In genomic region chr5:140157032-140157781, GRCh38 we compare ENCODE assay signal across 1 cellular context.
A peak's percentile ranks its signal among the peaks of the same experiment; 100 is the strongest.
TF ChIP-seq lines count a peak whose summit lies in the region.

No MANE protein-coding gene starts in this region.

TF ChIP-seq in HepG2, 621 proteins besides CTCF, POLR2A, EP300 and RAD21 (continued from another document and continues in another):
- TF ChIP-seq FOXO4 (CRISPR knock-in tag; conservative IDR thresholded peaks at IDR 0.05) (0 out of 2 replicates have a peak, but pooled peaks have one; percentile 69), ZFX (CRISPR knock-in tag; IDR thresholded peaks at IDR 0.05; ENCODE audit: low read depth) (peak; percentile 47), ZNF367 (CRISPR knock-in tag; IDR thresholded peaks at IDR 0.05; ENCODE audit: borderline replicate concordance) (no peak), STAG1 (CRISPR knock-in tag; IDR thresholded peaks at IDR 0.05) (peak; percentile 93), SRSF4 (IDR thresholded peaks at IDR 0.05; ENCODE audit: low read depth, low read length, poor library complexity, severe bottlenecking) (no peak), ZNF580 (CRISPR knock-in tag; IDR thresholded peaks at IDR 0.05; ENCODE audit: borderline replicate concordance, low read depth) (0 out of 2 replicates have a peak, but pooled peaks have one; percentile 46), SP4 (CRISPR knock-in tag; IDR thresholded peaks at IDR 0.05) (peak; percentile 63; the same call in 1 of the 2 replicates), ZNF556 (CRISPR knock-in tag; IDR thresholded peaks at IDR 0.05; ENCODE audit: borderline replicate concordance) (peak; percentile 35; the same call in 1 of the 2 replicates), ESRRA (CRISPR knock-in tag; IDR thresholded peaks at IDR 0.05; ENCODE audit: low read depth) (0 out of 2 replicates have a peak, but pooled peaks have one; percentile 14), ZNF24 (IDR thresholded peaks at IDR 0.05) (0 out of 2 replicates have a peak, but pooled peaks have one; percentile 32), ZNF772 (CRISPR knock-in tag; IDR thresholded peaks at IDR 0.05) (no peak), ZXDC (CRISPR knock-in tag; IDR thresholded peaks at IDR 0.05) (no peak), BORCS8-MEF2B (CRISPR knock-in tag; IDR thresholded peaks at IDR 0.05) (no peak), TFE3 (CRISPR knock-in tag; IDR thresholded peaks at IDR 0.05) (peak; percentile 57; the same call in 1 of the 2 replicates), POGZ (CRISPR knock-in tag; IDR thresholded peaks at IDR 0.05) (no peak), ETV6 (CRISPR knock-in tag; conservative IDR thresholded peaks at IDR 0.05) (no peak), ZNF121 (CRISPR knock-in tag; IDR thresholded peaks at IDR 0.05) (no peak), ZBTB40 (IDR thresholded peaks at IDR 0.05) (no peak), ZBTB40 (CRISPR knock-in tag; IDR thresholded peaks at IDR 0.05) (no peak), ATF7-NPFF (CRISPR knock-in tag; IDR thresholded peaks at IDR 0.05; ENCODE audit: low read depth) (0 out of 2 replicates have a peak, but pooled peaks have one; percentile 28), ASH2L (IDR thresholded peaks at IDR 0.05; ENCODE audit: insufficient read length, low read depth, low read length) (peak; percentile 21), NR2C2 (CRISPR knock-in tag; IDR thresholded peaks at IDR 0.05; ENCODE audit: borderline replicate concordance) (0 out of 2 replicates have a peak, but pooled peaks have one; percentile 36), ZNF570 (CRISPR knock-in tag; IDR thresholded peaks at IDR 0.05; ENCODE audit: borderline replicate concordance) (no peak), RBM39 (IDR thresholded peaks at IDR 0.05; ENCODE audit: low read depth, low read length, poor library complexity, severe bottlenecking) (no peak), HOXD1 (CRISPR knock-in tag; IDR thresholded peaks at IDR 0.05) (no peak), LCORL (IDR thresholded peaks at IDR 0.05) (no peak), LCORL (CRISPR knock-in tag; IDR thresholded peaks at IDR 0.05) (peak; percentile 63; the same call in 1 of the 2 replicates), ZFP91 (CRISPR knock-in tag; IDR thresholded peaks at IDR 0.05; ENCODE audit: borderline replicate concordance) (no peak; the same call in 1 of the 2 replicates), ZNF510 (CRISPR knock-in tag; IDR thresholded peaks at IDR 0.05; ENCODE audit: low read depth) (peak; percentile 72; the same call in 1 of the 2 replicates), FOXA3 (CRISPR knock-in tag; IDR thresholded peaks at IDR 0.05) (0 out of 2 replicates have a peak, but pooled peaks have one; percentile 20), GATAD1 (CRISPR knock-in tag; IDR thresholded peaks at IDR 0.05) (peak; percentile 27; the same call in 1 of the 2 replicates), SOX13 (IDR thresholded peaks at IDR 0.05) (no peak), SOX13 (CRISPR knock-in tag; conservative IDR thresholded peaks at IDR 0.05 in 1 of 2, IDR thresholded peaks at IDR 0.05 in 1 of 2) (peak in 1 of 2 experiments; percentile 78; a peak in 2 of 4 replicates), MATR3 (CRISPR knock-in tag; IDR thresholded peaks at IDR 0.05) (no peak), GATAD2A (CRISPR knock-in tag; IDR thresholded peaks at IDR 0.05) (peak; percentile 41; the same call in 1 of the 2 replicates), HNF4G (IDR thresholded peaks at IDR 0.05; ENCODE audit: borderline replicate concordance, low read depth, low read length) (no peak), HNF4G (CRISPR knock-in tag; IDR thresholded peaks at IDR 0.05; ENCODE audit: borderline replicate concordance, low read depth) (no peak), MAF1 (CRISPR knock-in tag; IDR thresholded peaks at IDR 0.05; ENCODE audit: borderline replicate concordance) (0 out of 2 replicates have a peak, but pooled peaks have one; percentile 38), ZNF83 (CRISPR knock-in tag; IDR thresholded peaks at IDR 0.05; ENCODE audit: borderline replicate concordance) (no peak), IKZF5 (CRISPR knock-in tag; IDR thresholded peaks at IDR 0.05) (peak; percentile 72; the same call in 1 of the 2 replicates), ZNF709 (CRISPR knock-in tag; IDR thresholded peaks at IDR 0.05) (no peak), MIXL1 (CRISPR knock-in tag; IDR thresholded peaks at IDR 0.05) (peak; percentile 42; the same call in 1 of the 2 replicates), MNT (IDR thresholded peaks at IDR 0.05) (no peak)
